1 cellular context compared by ENCODE assay signal in genomic region chr1:222940903-222941302, GRCh38.
TF ChIP-seq lines count a peak whose summit lies in the region.

No MANE protein-coding gene starts in this region.

TF ChIP-seq in HepG2, 621 proteins besides CTCF, POLR2A, EP300 and RAD21 (continued from another document):
- TF ChIP-seq, protein P1, sequence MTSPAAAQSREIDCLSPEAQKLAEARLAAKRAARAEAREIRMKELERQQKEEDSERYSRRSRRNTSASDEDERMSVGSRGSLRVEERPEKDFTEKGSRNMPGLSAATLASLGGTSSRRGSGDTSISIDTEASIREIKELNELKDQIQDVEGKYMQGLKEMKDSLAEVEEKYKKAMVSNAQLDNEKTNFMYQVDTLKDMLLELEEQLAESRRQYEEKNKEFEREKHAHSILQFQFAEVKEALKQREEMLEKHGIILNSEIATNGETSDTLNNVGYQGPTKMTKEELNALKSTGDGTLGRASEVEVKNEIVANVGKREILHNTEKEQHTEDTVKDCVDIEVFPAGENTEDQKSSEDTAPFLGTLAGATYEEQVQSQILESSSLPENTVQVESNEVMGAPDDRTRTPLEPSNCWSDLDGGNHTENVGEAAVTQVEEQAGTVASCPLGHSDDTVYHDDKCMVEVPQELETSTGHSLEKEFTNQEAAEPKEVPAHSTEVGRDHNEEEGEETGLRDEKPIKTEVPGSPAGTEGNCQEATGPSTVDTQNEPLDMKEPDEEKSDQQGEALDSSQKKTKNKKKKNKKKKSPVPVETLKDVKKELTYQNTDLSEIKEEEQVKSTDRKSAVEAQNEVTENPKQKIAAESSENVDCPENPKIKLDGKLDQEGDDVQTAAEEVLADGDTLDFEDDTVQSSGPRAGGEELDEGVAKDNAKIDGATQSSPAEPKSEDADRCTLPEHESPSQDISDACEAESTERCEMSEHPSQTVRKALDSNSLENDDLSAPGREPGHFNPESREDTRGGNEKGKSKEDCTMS (CRISPR knock-in tag; conservative IDR thresholded peaks at IDR 0.05), result no peak
